In genomic region chr12:122203301-122203967, GRCh38 we compare ENCODE assay signal across 8 cellular contexts. TPM values are rescaled to one million over a fixed set of nuclear protein-coding genes. Genes with fewer than 3 reads are reported as not detected.
DNase-seq lines count a peak whose midpoint lies in the region; ATAC-seq and TF ChIP-seq lines count a peak whose summit lies in the region.

B3GNT4 (plus strand) TSS chr12:122203709; CDS start chr12:122204619, 910 bp downstream.

- H3K36me3 Mint-ChIP-seq in CD4-positive, alpha-beta T cell (ENCODE audit: low read depth) = peaks cover 12% of the 10 kb centered on the region
- no peaks in the 10 kb centered on the region for H3K36me3 Mint-ChIP-seq in activated naive CD8-positive, alpha-beta T cell

- CTCF ChIA-PET in CD4-positive, alpha-beta T cell (lab: Charles Lee) = no interaction called here

- DNase-seq in CD4-positive, alpha-beta T cell = peak; percentile 50 to 77 (median 60)
- DNase-seq in HL-60 (ENCODE audit: low read depth in 1 of 2, low spot score in 1 of 2) (no peak), SK-N-DZ (ENCODE audit: low spot score) (peak; percentile 87), left cardiac atrium (peak; percentile 74), renal cortical epithelial cell (ENCODE audit: low read depth) (peak; percentile 28)

- peaks cover 12% of the 10 kb centered on the region for H3K4me1 Mint-ChIP-seq in CD4-positive, alpha-beta T cell (ENCODE audit: low read depth)
- peaks cover 18% of the 10 kb centered on the region for H3K4me1 Mint-ChIP-seq in activated naive CD8-positive, alpha-beta T cell (ENCODE audit: low read depth)

- ATAC-seq in CD4-positive, alpha-beta T cell (ENCODE audit: poor library complexity) = peak; percentile 81
- ATAC-seq in left cardiac atrium (peak; percentile 73 to 87), HG03460 (IDR thresholded peaks at IDR 0.05; ENCODE audit: unreplicated experiment) (no peak), GM21390 (IDR thresholded peaks at IDR 0.05; ENCODE audit: unreplicated experiment) (no peak)

- H3K9me3 Mint-ChIP-seq in CD4-positive, alpha-beta T cell = no peaks in the 10 kb centered on the region
- no peaks in the 10 kb centered on the region for H3K9me3 Mint-ChIP-seq in activated naive CD8-positive, alpha-beta T cell (ENCODE audit: low read depth)

- POLR2A ChIA-PET in CD4-positive, alpha-beta T cell (lab: Charles Lee) = interaction anchor here (1.1 to 1.8 kb wide), 6 partner anchors 20 to 763 kb away, joined by 3 to 11 read pairs (median 3); partner anchors contain the start of genes ABCB9, DIABLO, MLXIP and RSRC2

- peaks cover under 1% of the 10 kb centered on the region for H3K27me3 Mint-ChIP-seq in CD4-positive, alpha-beta T cell
- H3K27me3 Mint-ChIP-seq in activated naive CD8-positive, alpha-beta T cell = peaks cover 2% of the 10 kb centered on the region

- peaks cover 7% of the 10 kb centered on the region for H3K27me3 ChIP-seq in CD4-positive, alpha-beta T cell (ENCODE audit: control insufficient read depth, insufficient read depth, low read length)
- peaks cover 28% of the 10 kb centered on the region for H3K27me3 ChIP-seq in HL-60 (ENCODE audit: insufficient read depth, poor library complexity, severe bottlenecking)

- no peak for TF ChIP-seq CTCF in CD4-positive, alpha-beta T cell (IDR thresholded peaks at IDR 0.05)
- no peak for TF ChIP-seq CTCF in HL-60 (IDR thresholded peaks at IDR 0.05; ENCODE audit: insufficient read depth, low read length)

- H3K9me3 ChIP-seq in CD4-positive, alpha-beta T cell (ENCODE audit: control insufficient read depth, low read length) = no peaks in the 10 kb centered on the region

- peak within 1 kb of the TSS; percentile 3 for H3K27ac Mint-ChIP-seq in CD4-positive, alpha-beta T cell
- H3K27ac Mint-ChIP-seq in activated naive CD8-positive, alpha-beta T cell = no peak within 1 kb of the TSS

- intact Hi-C loops in CD4-positive, alpha-beta T cell (cut with DNase I, micrococcal nuclease) = no loop called here
- intact Hi-C loops in left cardiac atrium (cut with DNase I) = no loop called here

- H3K27ac ChIP-seq in CD4-positive, alpha-beta T cell (ENCODE audit: low read depth, low read length) = no peak within 1 kb of the TSS
- no peak within 1 kb of the TSS for H3K27ac ChIP-seq in HL-60 (replicated peaks)

- peak within 1 kb of the TSS; percentile 83 for H3K4me3 Mint-ChIP-seq in CD4-positive, alpha-beta T cell
- H3K4me3 Mint-ChIP-seq in activated naive CD8-positive, alpha-beta T cell = peak within 1 kb of the TSS; percentile 87

- peak within 1 kb of the TSS; percentile 35 for H3K4me3 ChIP-seq in HL-60 (replicated peaks; ENCODE audit: insufficient read depth, low read length)

RNA-seq across cellular contexts. Expression of gene B3GNT4, which starts in this region (rescaled TPM):
- not detected for total RNA-seq in CD4-positive, alpha-beta T cell
- polyA plus RNA-seq in SK-N-DZ (2014; cell fraction: cytosol; rRNA removed) = 1.3 and 5.2 TPM in 2 replicates
- 8.6 and 18.9 TPM in 2 replicates for polyA plus RNA-seq in SK-N-DZ (2014; cell fraction: nucleus; rRNA removed)
- total RNA-seq in left cardiac atrium = not detected
- total RNA-seq in renal cortical epithelial cell = 2.6 and 18.9 TPM in 2 replicates

Comparison
In these comparisons a context has a peak if more than half of its experiments do, and no peak if none do; other contexts are left out.
1. Peak in DNase-seq and ATAC-seq in CD4-positive, alpha-beta T cell; RNA of the gene not detected or under 1 TPM.
2. Peak in DNase-seq and ATAC-seq in left cardiac atrium; RNA of the gene not detected or under 1 TPM.
3. DNase-seq: peak in SK-N-DZ (single experiment) and renal cortical epithelial cell (single experiment); none in HL-60 (0 of 2).